In the genomic region with DNA sequence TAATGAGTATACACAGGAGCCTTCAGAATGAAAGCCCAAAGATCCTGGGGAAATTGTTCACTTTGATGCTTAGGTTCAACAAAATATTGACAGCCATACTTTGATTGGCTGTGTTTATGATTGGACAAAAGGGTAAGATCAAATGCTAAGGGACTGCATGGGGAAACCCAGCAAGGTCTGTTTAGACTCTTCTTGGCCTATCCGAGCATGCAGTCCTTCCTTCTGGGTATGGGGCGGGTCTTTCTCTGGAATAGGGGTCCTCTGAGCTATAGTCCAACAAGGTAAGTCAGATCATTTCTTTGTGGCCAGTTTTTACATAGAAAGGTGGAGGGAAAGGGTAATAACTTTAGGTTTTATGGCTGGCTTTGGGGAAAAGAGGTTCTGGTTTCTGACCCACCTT, we compare ENCODE assay signal across 15 cellular contexts. TPM values are rescaled to one million over a fixed set of nuclear protein-coding genes. Genes with fewer than 3 reads are reported as not detected.
"Had no signal": no experiment of that assay in that cellular context is flagged by ENCODE, and none has a peak within 500 bp of the region (broad histone marks: within the 10 kb centered on the region; RNA-seq: fewer than 3 reads in every experiment).

No MANE protein-coding gene starts in this region.

- H3K27me3 Mint-ChIP-seq: activated B cell treated with CpG ODN at 0.5 μM for 24 hours; activated CD4-positive, alpha-beta T cell treated with anti-CD3 and anti-CD28 coated beads, Interleukin-2, amount 10 ng/mL, durations not matched to agents 7 days and 5 days; dendritic cell treated with granulocyte-macrophage colony-stimulating factor and Interleukin-4, amounts not matched to agents 40 ng/mL and 50 ng/mL, for 4 days; memory B cell had no signal

- H3K27me3 ChIP-seq: esophagus muscularis mucosa, heart right ventricle had no signal

- H3K4me3 ChIP-seq: esophagus muscularis mucosa, heart right ventricle, thoracic aorta had no signal

- H3K4me3 Mint-ChIP-seq: activated B cell treated with CpG ODN at 0.5 μM for 24 hours; activated CD4-positive, alpha-beta T cell treated with anti-CD3 and anti-CD28 coated beads, Interleukin-2, amount 10 ng/mL, durations not matched to agents 7 days and 5 days; dendritic cell treated with granulocyte-macrophage colony-stimulating factor and Interleukin-4, amounts not matched to agents 40 ng/mL and 50 ng/mL, for 4 days; memory B cell had no signal

- H3K4me1 Mint-ChIP-seq: activated B cell treated with CpG ODN at 0.5 μM for 24 hours, memory B cell had no signal

- ATAC-seq: heart right ventricle had no signal

- H3K27ac ChIP-seq: esophagus muscularis mucosa had no signal

- H3K9me3 ChIP-seq: esophagus muscularis mucosa, heart right ventricle, thoracic aorta had no signal

- H3K9me3 Mint-ChIP-seq: activated B cell treated with CpG ODN at 0.5 μM for 24 hours; activated CD4-positive, alpha-beta T cell treated with anti-CD3 and anti-CD28 coated beads, Interleukin-2, amount 10 ng/mL, durations not matched to agents 7 days and 5 days; dendritic cell treated with granulocyte-macrophage colony-stimulating factor and Interleukin-4, amounts not matched to agents 40 ng/mL and 50 ng/mL, for 4 days; memory B cell had no signal

- DNase-seq: activated B cell treated with CpG ODN at 0.5 μM for 24 hours; activated CD4-positive, alpha-beta T cell treated with anti-CD3 and anti-CD28 coated beads, Interleukin-2, amount 10 ng/mL, durations not matched to agents 7 days and 5 days; activated naive CD4-positive, alpha-beta T cell treated with anti-CD3 and anti-CD28 coated beads, Interleukin-2, amount 50 U/mL, for 16 hours; amniotic stem cell; effector CD8-positive, alpha-beta T cell; heart right ventricle; occipital lobe; stimulated activated CD4-positive, alpha-beta T cell treated with anti-CD3 and anti-CD28 coated beads, Interleukin-2, amount 100 ng/mL, for 24 hours; T-helper 9 cell had no signal

- H3K27ac Mint-ChIP-seq: activated B cell treated with CpG ODN at 0.5 μM for 24 hours; activated CD4-positive, alpha-beta T cell treated with anti-CD3 and anti-CD28 coated beads, Interleukin-2, amount 10 ng/mL, durations not matched to agents 7 days and 5 days; memory B cell had no signal

RNA-seq across cellular contexts. Expression of a gene that starts 52.9 kb away (rescaled TPM):
- total RNA-seq: cerebellum had no signal
- polyA plus RNA-seq: neural cell had no signal
